15 cellular contexts compared by ENCODE assay signal in genomic region chr3:134054231-134054630, GRCh38. TPM values are rescaled to one million over a fixed set of nuclear protein-coding genes. Genes with fewer than 3 reads are reported as not detected.
"Had no signal": no experiment of that assay in that cellular context is flagged by ENCODE, and none has a peak within 500 bp of the region (broad histone marks: within the 10 kb centered on the region; RNA-seq: fewer than 3 reads in every experiment).

No MANE protein-coding gene starts in this region.

- H3K27ac ChIP-seq: right lobe of liver, stomach had no signal

- H3K27ac Mint-ChIP-seq: activated T-helper 1 cell treated with anti-CD3 and anti-CD28 coated beads, Interleukin-12 subunit alpha, Interleukin-12 subunit beta, Interleukin-2, Interleukin-4 antibody, amounts not matched to agents 30 ng/mL and 10 ng/mL and 1 ng/mL, durations not matched to agents 14 hours and 24 hours and 36 hours had no signal

- ATAC-seq: right lobe of liver had no signal

- H3K4me3 Mint-ChIP-seq: activated T-helper 1 cell treated with anti-CD3 and anti-CD28 coated beads, Interleukin-12 subunit alpha, Interleukin-12 subunit beta, Interleukin-2, Interleukin-4 antibody, amounts not matched to agents 30 ng/mL and 10 ng/mL and 1 ng/mL, durations not matched to agents 14 hours and 24 hours and 36 hours had no signal

- H3K27me3 ChIP-seq: right lobe of liver, stomach had no signal

- H3K4me3 ChIP-seq: right lobe of liver, stomach had no signal

- H3K9me3 ChIP-seq: right lobe of liver, stomach had no signal

- H3K36me3 ChIP-seq: right lobe of liver, stomach had no signal

- DNase-seq: activated CD4-positive, alpha-beta T cell treated with anti-CD3 and anti-CD28 coated beads, Interleukin-2, amount 50 U/mL, for 1 hour; activated CD4-positive, CD25-positive, alpha-beta regulatory T cell; activated CD8-positive, alpha-beta memory T cell treated with anti-CD3 and anti-CD28 coated beads for 24 hours; activated naive CD4-positive, alpha-beta T cell treated with Interleukin-2 at 50 U/mL for 16 hours; anterior cingulate cortex; foreskin melanocyte; stimulated activated CD4-positive, alpha-beta T cell treated with anti-CD3 and anti-CD28 coated beads, Interleukin-1b, Interleukin-23, amount 100 ng/mL, for 48 hours; stomach; SW 1271 had no signal

RNA-seq across cellular contexts. Expression of gene SLCO2A1, which starts 24.5 kb away (rescaled TPM):
- total RNA-seq: activated T-helper 1 cell treated with anti-CD3 and anti-CD28 coated beads, Interleukin-12 subunit alpha, Interleukin-12 subunit beta, Interleukin-2, Interleukin-4 antibody, amounts not matched to agents 30 ng/mL and 10 ng/mL and 1 ng/mL, durations not matched to agents 14 hours and 24 hours and 36 hours; bronchial epithelial cell; SK-MEL-5; T-helper 2 cell treated with Interferon-gamma antibody and Interleukin-4, amounts not matched to agents 100 ng/mL and 5 ng/mL, for 36 hours had no signal
- polyA plus RNA-seq: neural cell had no signal
